8 cellular contexts compared by ENCODE assay signal in the genomic region with DNA sequence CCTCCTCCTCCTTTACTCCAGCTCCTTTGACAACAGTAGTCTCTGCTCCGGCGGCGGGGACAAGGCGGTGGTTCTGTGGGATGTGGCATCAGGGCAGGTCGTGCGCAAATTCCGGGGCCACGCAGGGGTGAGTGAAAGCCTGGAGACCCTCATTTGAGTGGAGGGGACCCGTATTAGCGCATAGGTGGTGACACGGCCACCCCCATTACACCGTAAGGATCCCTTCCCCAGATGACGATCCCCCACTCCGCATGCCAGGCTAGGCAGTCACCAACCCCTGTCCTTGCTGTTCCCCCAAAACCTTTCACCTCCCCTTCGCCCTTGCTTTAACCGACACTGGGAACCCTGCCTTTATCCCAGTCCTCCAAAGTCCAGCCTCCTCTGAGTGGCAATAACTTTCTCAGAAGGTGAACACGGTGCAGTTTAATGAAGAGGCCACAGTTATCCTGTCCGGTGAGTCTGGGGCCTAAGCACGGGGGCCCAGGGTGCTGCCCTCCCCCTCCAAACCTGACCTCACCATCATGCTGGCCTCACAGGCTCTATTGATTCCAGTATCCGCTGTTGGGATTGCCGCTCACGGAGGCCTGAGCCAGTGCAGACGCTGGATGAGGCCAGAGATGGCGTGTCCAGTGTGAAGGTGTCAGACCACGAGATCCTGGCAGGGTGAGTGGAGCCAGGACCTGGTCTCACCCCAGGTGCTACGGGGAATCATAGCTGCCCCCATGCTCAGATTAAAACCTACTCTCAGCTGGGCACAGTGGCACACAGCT. TPM values are rescaled to one million over a fixed set of nuclear protein-coding genes. Genes with fewer than 3 reads are reported as not detected.
DNase-seq lines count a peak whose midpoint lies in the region; ATAC-seq and TF ChIP-seq lines count a peak whose summit lies in the region.

No MANE protein-coding gene starts in this region.

- no peaks in the 10 kb centered on the region for H3K27me3 Mint-ChIP-seq in effector memory CD8-positive, alpha-beta T cell

- H3K36me3 Mint-ChIP-seq in effector memory CD8-positive, alpha-beta T cell (ENCODE audit: insufficient read depth), result peaks cover 59% of the 10 kb centered on the region

- peaks cover 30 to 62% (median 49%) of the 10 kb centered on the region in 11 experiments for H3K36me3 ChIP-seq in BLaER1 treated with 17β-estradiol and CSF1 and Interleukin-3, amounts not matched to agents 10 nM and 100 nM
- peaks cover 53% of the 10 kb centered on the region for H3K36me3 ChIP-seq in NT2/D1 (ENCODE audit: insufficient read depth, insufficient read length, low read length)
- no peaks in the 10 kb centered on the region for H3K36me3 ChIP-seq in neural cell (ENCODE audit: insufficient read depth, low read length)

- H3K9me2 ChIP-seq in neural cell (ENCODE audit: insufficient read depth, low read length), result no peaks in the 10 kb centered on the region

- H3K4me2 ChIP-seq in BLaER1 treated with 17β-estradiol and CSF1 and Interleukin-3, amounts not matched to agents 10 nM and 100 nM, result peak overlapping the region; percentile 96 to 100 (median 99)
- H3K4me2 ChIP-seq in neural cell (ENCODE audit: low read length), result peak overlapping the region; percentile 94

- H3K9me3 ChIP-seq in BLaER1 treated with 17β-estradiol and CSF1 and Interleukin-3, amounts not matched to agents 10 nM and 100 nM (replicated peaks in 1 of 11), result no peaks in the 10 kb centered on the region
- H3K9me3 ChIP-seq in NT2/D1 (ENCODE audit: insufficient read depth, low read length), result no peaks in the 10 kb centered on the region
- H3K9me3 ChIP-seq in neural cell (ENCODE audit: low read length), result no peaks in the 10 kb centered on the region

- TF ChIP-seq EP300 in neural cell (conservative IDR thresholded peaks at IDR 0.05; ENCODE audit: poor library complexity, severe bottlenecking), result no peak

- peak overlapping the region; percentile 96 to 97 for H3K4me3 Mint-ChIP-seq in effector memory CD8-positive, alpha-beta T cell

- no peaks in the 10 kb centered on the region for H3K9me3 Mint-ChIP-seq in effector memory CD8-positive, alpha-beta T cell

- H3K4me1 ChIP-seq in BLaER1 treated with 17β-estradiol and CSF1 and Interleukin-3, amounts not matched to agents 10 nM and 100 nM, result peaks cover 38 to 49% (median 40%) of the 10 kb centered on the region in 10 experiments
- H3K4me1 ChIP-seq in NT2/D1 (ENCODE audit: insufficient read depth, insufficient read length), result peaks cover 20% of the 10 kb centered on the region

- peaks cover 38 to 49% of the 10 kb centered on the region in 2 donors for H3K4me1 Mint-ChIP-seq in effector memory CD8-positive, alpha-beta T cell (ENCODE audit: low read depth in 2 of 2)

- peak overlapping the region; percentile 86 for H2AFZ ChIP-seq in neural cell (ENCODE audit: low read depth, low read length)

- peak overlapping the region; percentile 75 to 98 (median 90) for H3K4me3 ChIP-seq in BLaER1 treated with 17β-estradiol and CSF1 and Interleukin-3, amounts not matched to agents 10 nM and 100 nM
- peak overlapping the region; percentile 89 for H3K4me3 ChIP-seq in NT2/D1 (ENCODE audit: insufficient read length, low read depth)
- peak overlapping the region; percentile 87 for H3K4me3 ChIP-seq in neural cell (ENCODE audit: low read length)

- peak overlapping the region; percentile 92 to 100 (median 98) for H3K27ac ChIP-seq in BLaER1 treated with 17β-estradiol and CSF1 and Interleukin-3, amounts not matched to agents 10 nM and 100 nM
- H3K27ac ChIP-seq in neural cell (ENCODE audit: low read length), result peak overlapping the region; percentile 95

- H3F3A ChIP-seq in neural cell (ENCODE audit: insufficient read depth, low read length, poor library complexity, severe bottlenecking), result no peaks in the 10 kb centered on the region

- no peak for TF ChIP-seq RAD21 in neural cell (conservative IDR thresholded peaks at IDR 0.05)

- H3K27ac Mint-ChIP-seq in effector memory CD8-positive, alpha-beta T cell, result peak overlapping the region; percentile 98 to 99

- H3K27me3 ChIP-seq in BLaER1 treated with 17β-estradiol and CSF1 and Interleukin-3, amounts not matched to agents 10 nM and 100 nM, result no peaks in the 10 kb centered on the region
- H3K27me3 ChIP-seq in NT2/D1 (ENCODE audit: insufficient read depth, insufficient read length) (no peaks in the 10 kb centered on the region), neural cell (ENCODE audit: insufficient read depth, low read depth, low read length) (no peaks in the 10 kb centered on the region)

- H4K20me1 ChIP-seq in BLaER1 treated with 17β-estradiol and CSF1 and Interleukin-3, amounts not matched to agents 10 nM and 100 nM, result peaks cover 4 to 63% (median 30%) of the 10 kb centered on the region in 11 experiments; a peak in 19 of 22 replicates
- H4K20me1 ChIP-seq in neural cell (ENCODE audit: insufficient read depth), result no peaks in the 10 kb centered on the region

- peaks cover 29% of the 10 kb centered on the region for H3K79me2 ChIP-seq in neural cell (replicated peaks; ENCODE audit: insufficient read depth, low read length)

- H3K9ac ChIP-seq in BLaER1 treated with 17β-estradiol and CSF1 and Interleukin-3, amounts not matched to agents 10 nM and 100 nM, result peak overlapping the region; percentile 87 to 99 (median 95)
- peak overlapping the region; percentile 98 for H3K9ac ChIP-seq in NT2/D1 (ENCODE audit: insufficient read length, low read depth)
- peak overlapping the region; percentile 87 for H3K9ac ChIP-seq in neural cell (ENCODE audit: low read length)

- DNase-seq in NT2/D1 (ENCODE audit: low read depth, low spot score) (no peak), SKM-1 (lab: John Stamatoyannopoulos, UW; ENCODE audit: unreplicated experiment) (no peak), SIG-M5 (lab: John Stamatoyannopoulos, UW) (no peak)
- no peak for DNase-seq in effector memory CD8-positive, alpha-beta T cell

- TF ChIP-seq CTCF in neural cell (IDR thresholded peaks at IDR 0.05; ENCODE audit: poor library complexity, severe bottlenecking), result no peak

- no peak for ATAC-seq in effector memory CD8-positive, alpha-beta T cell (replicated peaks)
- no peak for ATAC-seq in HG03442 (IDR thresholded peaks at IDR 0.05; ENCODE audit: unreplicated experiment)
- no peak for ATAC-seq in GM21381 (IDR thresholded peaks at IDR 0.05; ENCODE audit: unreplicated experiment)

TF ChIP-seq in neural cell, 6 proteins besides CTCF, POLR2A, EP300 and RAD21:
- TF ChIP-seq REST (IDR thresholded peaks at IDR 0.05; ENCODE audit: borderline replicate concordance), result no peak
- no peak for TF ChIP-seq POLR2AphosphoS5 (IDR thresholded peaks at IDR 0.05)
- no peak for TF ChIP-seq SMC3 (conservative IDR thresholded peaks at IDR 0.05; ENCODE audit: poor library complexity)
- no peak for TF ChIP-seq TAF1 (IDR thresholded peaks at IDR 0.05; ENCODE audit: low read depth)
- TF ChIP-seq MXI1 (conservative IDR thresholded peaks at IDR 0.05; ENCODE audit: poor library complexity, severe bottlenecking), result no peak
- no peak for TF ChIP-seq EZH2 (IDR thresholded peaks at IDR 0.05; ENCODE audit: borderline replicate concordance, insufficient read depth, low read length, poor library complexity, severe bottlenecking)
TF ChIP-seq in neural cell: peak in this region for 0.

RNA-seq across cellular contexts. Expression of gene WDR83, which starts 3.7 kb away (rescaled TPM):
- polyA plus RNA-seq in neural cell, result 45.3 and 51.3 TPM in 2 replicates
- polyA minus RNA-seq in neural cell, result 14.8 and 15.3 TPM in 2 replicates

RNA-seq across cellular contexts. Expression of gene MAN2B1, which starts 3.8 kb away (rescaled TPM):
- polyA plus RNA-seq in neural cell, result 11.5 and 23.4 TPM in 2 replicates
- 14.1 and 20.0 TPM in 2 replicates for polyA minus RNA-seq in neural cell

RNA-seq across cellular contexts. Expression of gene DHPS, which starts 11.3 kb away (rescaled TPM):
- polyA plus RNA-seq in neural cell, result 227 and 239 TPM in 2 replicates
- polyA minus RNA-seq in neural cell, result 78.4 and 104 TPM in 2 replicates

RNA-seq across cellular contexts. Expression of gene GNG14, which starts 17.5 kb away (rescaled TPM):
- polyA plus RNA-seq in neural cell, result not detected in 2 replicates
- not detected in 2 replicates for polyA minus RNA-seq in neural cell

RNA-seq across cellular contexts. Expression of gene FBXW9, which starts 26.1 kb away (rescaled TPM):
- polyA plus RNA-seq in neural cell, result 16.2 and 20.9 TPM in 2 replicates
- 7.3 and 9.0 TPM in 2 replicates for polyA minus RNA-seq in neural cell
